In genomic region chr1:180937012-180937372, GRCh38 we compare ENCODE assay signal across 1 cellular context.
TF ChIP-seq lines count a peak whose summit lies in the region.

No MANE protein-coding gene starts in this region.

TF ChIP-seq in GM12878, 131 proteins besides CTCF, POLR2A, EP300 and RAD21:
- TF ChIP-seq E2F4 (IDR thresholded peaks at IDR 0.05; ENCODE audit: low read depth, low read length) (no peak), ZNF24 (IDR thresholded peaks at IDR 0.05) (peak; percentile 48; the same call in 1 of the 2 replicates)
